1 cellular context compared by ENCODE assay signal in the genomic region with DNA sequence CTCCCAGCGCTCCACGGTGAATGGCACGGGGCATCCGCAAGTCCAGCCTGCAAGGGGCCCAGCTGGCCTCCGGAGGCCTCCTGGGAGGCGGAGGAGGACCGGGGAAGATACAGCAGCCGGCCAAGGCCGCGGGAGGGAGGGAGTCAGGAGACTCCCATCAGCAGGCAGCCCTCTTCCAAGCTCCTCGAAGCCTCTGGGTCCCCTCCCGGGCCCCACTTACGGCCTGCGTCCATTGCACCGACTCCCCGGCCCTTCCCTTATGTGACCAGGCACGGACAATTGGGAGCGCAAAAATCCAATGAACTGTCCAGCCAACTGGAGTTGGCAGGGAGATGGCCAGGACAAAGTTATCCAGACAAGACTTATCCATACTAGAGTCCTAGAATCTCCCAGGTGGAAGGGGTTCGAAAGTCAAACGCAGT.
TF ChIP-seq lines count a peak whose summit lies in the region.

No MANE protein-coding gene starts in this region.

TF ChIP-seq in K562, 482 proteins besides CTCF, POLR2A, EP300 and RAD21 (continued from another document):
- TF ChIP-seq ZNF609 (CRISPR knock-in tag; IDR thresholded peaks at IDR 0.05; ENCODE audit: borderline replicate concordance) (no peak), ZNF778 (CRISPR knock-in tag; IDR thresholded peaks at IDR 0.05) (no peak), ELK3 (CRISPR knock-in tag; IDR thresholded peaks at IDR 0.05) (no peak), ATF3 (IDR thresholded peaks at IDR 0.05) (no peak), ATF3 (CRISPR knock-in tag; conservative IDR thresholded peaks at IDR 0.05) (0 out of 2 replicates have a peak, but pooled peaks have one; percentile 54), SMARCC2 (IDR thresholded peaks at IDR 0.05; ENCODE audit: low read depth) (no peak), SMARCA5 (IDR thresholded peaks at IDR 0.05) (no peak), TBP (optimal IDR thresholded peaks at IDR 0.05; ENCODE audit: low read depth, low read length) (no peak), ZBED1 (IDR thresholded peaks at IDR 0.05) (no peak), HOMEZ (CRISPR knock-in tag; IDR thresholded peaks at IDR 0.05) (no peak), EZH2 (IDR thresholded peaks at IDR 0.05; ENCODE audit: borderline replicate concordance, low read depth, low read length) (no peak), CREBBP (IDR thresholded peaks at IDR 0.05; ENCODE audit: low read depth, low read length) (no peak), XRCC4 (IDR thresholded peaks at IDR 0.05; ENCODE audit: extremely low read depth, insufficient read depth, insufficient read length) (no peak), ELF1 (tag; IDR thresholded peaks at IDR 0.05) (peak; percentile 23; the same call in 1 of the 2 replicates)
- TF ChIP-seq, protein P1, sequence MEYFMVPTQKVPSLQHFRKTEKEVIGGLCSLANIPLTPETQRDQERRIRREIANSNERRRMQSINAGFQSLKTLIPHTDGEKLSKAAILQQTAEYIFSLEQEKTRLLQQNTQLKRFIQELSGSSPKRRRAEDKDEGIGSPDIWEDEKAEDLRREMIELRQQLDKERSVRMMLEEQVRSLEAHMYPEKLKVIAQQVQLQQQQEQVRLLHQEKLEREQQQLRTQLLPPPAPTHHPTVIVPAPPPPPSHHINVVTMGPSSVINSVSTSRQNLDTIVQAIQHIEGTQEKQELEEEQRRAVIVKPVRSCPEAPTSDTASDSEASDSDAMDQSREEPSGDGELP (CRISPR knock-in tag; IDR thresholded peaks at IDR 0.05; ENCODE audit: borderline replicate concordance): peak; percentile 86
